Comparison of ENCODE assay signal across 8 cellular contexts in the genomic region with DNA sequence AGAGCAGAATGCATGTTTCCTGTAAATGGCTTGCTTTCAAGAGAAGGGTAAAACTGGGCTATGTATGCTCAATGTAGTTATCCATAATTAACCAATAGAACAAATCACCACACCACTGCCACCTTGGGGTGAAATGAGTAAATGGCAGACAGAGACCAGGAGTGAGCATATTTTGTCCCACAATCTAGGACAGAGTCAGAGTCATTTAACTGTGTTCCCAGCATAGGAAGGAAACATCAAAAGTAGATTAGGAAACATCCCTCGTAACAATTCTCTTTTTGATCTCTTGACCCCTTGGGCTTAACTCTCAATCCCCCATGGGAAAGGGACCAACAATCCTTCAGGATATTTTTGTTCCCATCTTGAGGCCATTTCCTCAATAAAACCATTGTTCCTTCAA.
DNase-seq lines count a peak whose midpoint lies in the region; ATAC-seq, FAIRE-seq and TF ChIP-seq lines count a peak whose summit lies in the region.

No MANE protein-coding gene starts in this region.

- intact Hi-C loops in esophagus muscularis mucosa (cut with DNase I) = loop anchor here (2.0 to 5.0 kb wide), 2 partner anchors 118 to 349 kb away; no protein-coding TSS in a partner anchor

- H3K4me3 ChIP-seq in GM12865 (ENCODE audit: low read depth, low read length) (no peak overlapping the region), esophagus muscularis mucosa (no peak overlapping the region)

- TF ChIP-seq CTCF in GM12865 (IDR thresholded peaks at IDR 0.05; ENCODE audit: insufficient read depth, low read depth, low read length, missing control alignments) = peak; percentile 59
- peak; percentile 74 for TF ChIP-seq CTCF in VCaP (conservative IDR thresholded peaks at IDR 0.05)
- peak; percentile 64 to 72 (median 68) for TF ChIP-seq CTCF in esophagus muscularis mucosa (IDR thresholded peaks at IDR 0.05)
- TF ChIP-seq CTCF in nephron (IDR thresholded peaks at IDR 0.05; ENCODE audit: unreplicated experiment in 3 of 3) = peak; percentile 49 to 62 (median 51)

- FAIRE-seq in A204.1 (lab: Jason Lieb, UNC) = peak; percentile 82

- H3K4me1 ChIP-seq in esophagus muscularis mucosa = peaks cover 11 to 14% (median 12%) of the 10 kb centered on the region in 4 donors

- peaks cover 25% of the 10 kb centered on the region for H3K4me1 Mint-ChIP-seq in nephron

- 24% methylated on average over 1 of the region's 1 CpG for WGBS in esophagus muscularis mucosa

- no peaks in the 10 kb centered on the region for H3K36me3 Mint-ChIP-seq in nephron (ENCODE audit: low read depth)

- TF ChIP-seq EP300 in esophagus muscularis mucosa (IDR thresholded peaks at IDR 0.05) = no peak

- DNase-seq in GM12865 (ENCODE audit: low read depth) (peak; percentile 54), NCI-H1092 treated with DMSO at 0.1 percent for 48 hours (lab: John Stamatoyannopoulos, UW) (peak; percentile 53), esophagus muscularis mucosa (ENCODE audit: extremely low spot score) (no peak), amniotic stem cell (lab: John Stamatoyannopoulos, UW) (no peak)

- H3K9me3 Mint-ChIP-seq in nephron = peaks cover 20% of the 10 kb centered on the region

- H3K27ac ChIP-seq in VCaP (no peak overlapping the region), esophagus muscularis mucosa (replicated peaks in 1 of 4) (no peak overlapping the region)

- H3K27me3 Mint-ChIP-seq in nephron (ENCODE audit: low read depth) = no peaks in the 10 kb centered on the region

- no peak overlapping the region for H3K4me3 Mint-ChIP-seq in nephron

- peak; percentile 82 for ATAC-seq in HG02678 (IDR thresholded peaks at IDR 0.05; ENCODE audit: unreplicated experiment)

- peak overlapping the region in 2 of 3 experiments; percentile 27 to 36 for H3K27ac Mint-ChIP-seq in nephron

- no peaks in the 10 kb centered on the region for H3K36me3 ChIP-seq in esophagus muscularis mucosa

- H3K9me3 ChIP-seq in esophagus muscularis mucosa = no peaks in the 10 kb centered on the region

- H3K27me3 ChIP-seq in esophagus muscularis mucosa = no peaks in the 10 kb centered on the region

- no peak for TF ChIP-seq POLR2A in esophagus muscularis mucosa (IDR thresholded peaks at IDR 0.05; ENCODE audit: low read depth)

Comparison
In these comparisons a context has a peak if more than half of its experiments do, and no peak if none do; other contexts are left out.
1. DNase-seq: peak in GM12865 (single experiment) and NCI-H1092 treated with DMSO at 0.1 percent for 48 hours (single experiment); none in esophagus muscularis mucosa (single experiment) and amniotic stem cell (single experiment).
2. Peak in every context shown above with its lines, with median percentiles within 50 percentile points of each other: CTCF ChIP-seq.